ENCODE assay signal across 8 cellular contexts in the genomic region with DNA sequence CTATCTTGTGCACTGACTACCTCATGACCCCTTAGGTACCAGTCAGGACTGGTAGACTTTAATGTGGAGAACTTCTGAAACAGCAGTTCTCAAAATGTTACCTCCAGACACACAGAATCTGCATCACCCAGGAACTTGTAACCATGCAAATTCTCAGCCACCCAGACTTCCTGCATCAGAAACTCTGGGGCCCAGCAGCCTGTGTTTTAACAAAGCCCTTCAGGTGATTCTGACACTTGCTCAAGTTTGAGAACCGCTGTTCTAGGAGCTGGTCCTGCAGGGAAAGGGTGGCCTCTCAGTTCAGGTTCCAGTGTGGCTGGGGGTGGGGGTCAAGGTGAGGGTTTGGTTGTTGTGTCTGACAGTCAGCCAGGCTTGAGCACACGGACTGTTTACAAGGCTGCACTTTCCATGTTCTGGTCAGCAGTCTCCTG. TPM values are rescaled to one million over a fixed set of nuclear protein-coding genes. Genes with fewer than 3 reads are reported as not detected.
A peak's percentile ranks its signal among the peaks of the same experiment; 100 is the strongest.
DNase-seq lines count a peak whose midpoint lies in the region; ATAC-seq, FAIRE-seq and TF ChIP-seq lines count a peak whose summit lies in the region.

No MANE protein-coding gene starts in this region.

- TF ChIP-seq EP300 in ovary (IDR thresholded peaks at IDR 0.05) = no peak

- H3K27ac ChIP-seq in ovary = no peak overlapping the region

- peak; percentile 47 for ATAC-seq in HG03354 (IDR thresholded peaks at IDR 0.05; ENCODE audit: poor library complexity, severe bottlenecking, unreplicated experiment)

- H3K36me3 Mint-ChIP-seq in activated naive CD4-positive, alpha-beta T cell treated with anti-CD3 and anti-CD28 coated beads, Interleukin-2, amount 50 U/mL, for 24 hours = peaks cover 18% of the 10 kb centered on the region

- intact Hi-C loops in ovary (cut with DNase I) = loop anchor here in 1 of 4 donors (5.0 kb wide), 1 partner anchor 45 kb away; no protein-coding TSS in a partner anchor

- no peaks in the 10 kb centered on the region for H3K9me3 Mint-ChIP-seq in activated naive CD4-positive, alpha-beta T cell treated with anti-CD3 and anti-CD28 coated beads, Interleukin-2, amount 50 U/mL, for 24 hours

- peak overlapping the region; percentile 99 for H3K27ac Mint-ChIP-seq in activated naive CD4-positive, alpha-beta T cell treated with anti-CD3 and anti-CD28 coated beads, Interleukin-2, amount 50 U/mL, for 24 hours

- no peak for DNase-seq in AG10803 (ENCODE audit: low read depth)
- peak; percentile 32 for DNase-seq in GM19238 (ENCODE audit: insufficient read length, low spot score)
- no peak for DNase-seq in ovary
- DNase-seq in RCC 7860 (ENCODE audit: low spot score) = no peak
- DNase-seq in HAP-1 (ENCODE audit: low spot score in 2 of 2) = no peak
- DNase-seq in SIG-M5 treated with dmso at 0.1 percent for 504 hours (lab: John Stamatoyannopoulos, UW; ENCODE audit: unreplicated experiment) = no peak

- FAIRE-seq in RCC 7860 (lab: Jason Lieb, UNC) = no peak

- TF ChIP-seq POLR2A in ovary (IDR thresholded peaks at IDR 0.05) = no peak

- H3K9me3 ChIP-seq in ovary (no peaks in the 10 kb centered on the region), HAP-1 (peaks cover 8% of the 10 kb centered on the region)

- H3K4me3 ChIP-seq in AG10803 (ENCODE audit: low read length) (peak overlapping the region; percentile 96), ovary (peak overlapping the region; percentile 87), HAP-1 (no peak overlapping the region)

- H3K4me1 Mint-ChIP-seq in activated naive CD4-positive, alpha-beta T cell treated with anti-CD3 and anti-CD28 coated beads, Interleukin-2, amount 50 U/mL, for 24 hours = peaks cover 63% of the 10 kb centered on the region

- H3K36me3 ChIP-seq in ovary (no peaks in the 10 kb centered on the region), HAP-1 (replicated peaks) (no peaks in the 10 kb centered on the region)

- in situ Hi-C loops in HAP-1 (cut with MboI; ENCODE audit: low sequenced_read_pairs) = no loop called here

- TF ChIP-seq CTCF in AG10803 (conservative IDR thresholded peaks at IDR 0.05; ENCODE audit: low read length) (no peak), ovary (IDR thresholded peaks at IDR 0.05) (no peak)

- H3K27me3 ChIP-seq in ovary = no peaks in the 10 kb centered on the region
- no peaks in the 10 kb centered on the region for H3K27me3 ChIP-seq in HAP-1 (ENCODE audit: low read depth)

- H3K4me1 ChIP-seq in ovary (ENCODE audit: insufficient read depth) (peaks cover 5% of the 10 kb centered on the region), HAP-1 (no peaks in the 10 kb centered on the region; the same call in 1 of the 2 replicates)

- H3K4me3 Mint-ChIP-seq in activated naive CD4-positive, alpha-beta T cell treated with anti-CD3 and anti-CD28 coated beads, Interleukin-2, amount 50 U/mL, for 24 hours = peak overlapping the region; percentile 99

- H3K27me3 Mint-ChIP-seq in activated naive CD4-positive, alpha-beta T cell treated with anti-CD3 and anti-CD28 coated beads, Interleukin-2, amount 50 U/mL, for 24 hours = no peaks in the 10 kb centered on the region

- 42 to 51% (median 51%) methylated on average over 2 of the region's 2 CpGs for WGBS in ovary, 3 donors

RNA-seq across cellular contexts. Expression of gene ZFP62, which starts 28.4 kb away (rescaled TPM):
- total RNA-seq in ovary = 10 to 100 TPM; 22.7 to 47.8 (median 33.8) TPM
- 10 to 100 TPM; 23.2 to 36.3 TPM for polyA plus RNA-seq in ovary

RNA-seq across cellular contexts. Expression of gene MGAT1, which starts 30.0 kb away (rescaled TPM):
- total RNA-seq in ovary = 100 to 1,000 TPM in 5 of 7 donors, 10 to 100 TPM in 2; 84.0 to 154 (median 131) TPM
- polyA plus RNA-seq in ovary = 100 to 1,000 TPM in 1 of 2 donors, 10 to 100 TPM in 1; 66.6 to 128 TPM
